In the genomic region with DNA sequence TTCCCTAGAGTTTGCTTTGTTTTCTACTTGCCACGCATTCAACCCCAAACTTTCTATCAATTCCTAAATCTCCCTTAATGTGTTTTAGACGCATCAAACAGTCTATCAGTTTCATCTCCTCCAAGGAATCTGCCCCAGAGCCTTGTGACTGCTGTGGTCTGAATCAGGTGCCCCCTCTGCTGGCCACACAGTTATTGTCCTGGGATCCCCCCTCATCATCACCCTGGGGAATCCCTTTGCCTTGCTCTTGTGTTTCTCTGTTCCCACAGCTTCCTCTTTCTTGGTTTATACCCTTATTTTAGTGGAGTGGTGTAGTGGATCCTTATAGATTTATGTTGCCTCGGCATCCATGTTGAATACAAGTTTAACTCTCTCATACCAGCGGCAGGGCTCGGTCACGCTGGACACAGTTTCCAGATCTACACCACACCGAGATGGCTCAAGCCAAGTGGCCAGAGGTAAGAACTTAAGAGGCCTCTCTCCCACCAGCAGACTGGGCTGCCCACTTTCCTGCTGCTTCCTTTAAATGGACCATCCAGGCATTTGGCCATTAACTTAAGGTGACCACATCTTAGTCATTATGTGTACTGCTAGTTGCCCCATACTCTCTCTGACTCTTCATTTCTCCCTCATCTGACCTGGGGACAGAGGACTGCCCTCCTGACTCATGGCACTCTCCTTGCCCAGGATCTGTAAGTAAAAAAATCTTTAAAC, we compare ENCODE assay signal across 1 cellular context.
TF ChIP-seq lines count a peak whose summit lies in the region.

No MANE protein-coding gene starts in this region.

TF ChIP-seq in HepG2, 621 proteins besides CTCF, POLR2A, EP300 and RAD21 (continued from another document and continues in another):
- TF ChIP-seq, protein P1, sequence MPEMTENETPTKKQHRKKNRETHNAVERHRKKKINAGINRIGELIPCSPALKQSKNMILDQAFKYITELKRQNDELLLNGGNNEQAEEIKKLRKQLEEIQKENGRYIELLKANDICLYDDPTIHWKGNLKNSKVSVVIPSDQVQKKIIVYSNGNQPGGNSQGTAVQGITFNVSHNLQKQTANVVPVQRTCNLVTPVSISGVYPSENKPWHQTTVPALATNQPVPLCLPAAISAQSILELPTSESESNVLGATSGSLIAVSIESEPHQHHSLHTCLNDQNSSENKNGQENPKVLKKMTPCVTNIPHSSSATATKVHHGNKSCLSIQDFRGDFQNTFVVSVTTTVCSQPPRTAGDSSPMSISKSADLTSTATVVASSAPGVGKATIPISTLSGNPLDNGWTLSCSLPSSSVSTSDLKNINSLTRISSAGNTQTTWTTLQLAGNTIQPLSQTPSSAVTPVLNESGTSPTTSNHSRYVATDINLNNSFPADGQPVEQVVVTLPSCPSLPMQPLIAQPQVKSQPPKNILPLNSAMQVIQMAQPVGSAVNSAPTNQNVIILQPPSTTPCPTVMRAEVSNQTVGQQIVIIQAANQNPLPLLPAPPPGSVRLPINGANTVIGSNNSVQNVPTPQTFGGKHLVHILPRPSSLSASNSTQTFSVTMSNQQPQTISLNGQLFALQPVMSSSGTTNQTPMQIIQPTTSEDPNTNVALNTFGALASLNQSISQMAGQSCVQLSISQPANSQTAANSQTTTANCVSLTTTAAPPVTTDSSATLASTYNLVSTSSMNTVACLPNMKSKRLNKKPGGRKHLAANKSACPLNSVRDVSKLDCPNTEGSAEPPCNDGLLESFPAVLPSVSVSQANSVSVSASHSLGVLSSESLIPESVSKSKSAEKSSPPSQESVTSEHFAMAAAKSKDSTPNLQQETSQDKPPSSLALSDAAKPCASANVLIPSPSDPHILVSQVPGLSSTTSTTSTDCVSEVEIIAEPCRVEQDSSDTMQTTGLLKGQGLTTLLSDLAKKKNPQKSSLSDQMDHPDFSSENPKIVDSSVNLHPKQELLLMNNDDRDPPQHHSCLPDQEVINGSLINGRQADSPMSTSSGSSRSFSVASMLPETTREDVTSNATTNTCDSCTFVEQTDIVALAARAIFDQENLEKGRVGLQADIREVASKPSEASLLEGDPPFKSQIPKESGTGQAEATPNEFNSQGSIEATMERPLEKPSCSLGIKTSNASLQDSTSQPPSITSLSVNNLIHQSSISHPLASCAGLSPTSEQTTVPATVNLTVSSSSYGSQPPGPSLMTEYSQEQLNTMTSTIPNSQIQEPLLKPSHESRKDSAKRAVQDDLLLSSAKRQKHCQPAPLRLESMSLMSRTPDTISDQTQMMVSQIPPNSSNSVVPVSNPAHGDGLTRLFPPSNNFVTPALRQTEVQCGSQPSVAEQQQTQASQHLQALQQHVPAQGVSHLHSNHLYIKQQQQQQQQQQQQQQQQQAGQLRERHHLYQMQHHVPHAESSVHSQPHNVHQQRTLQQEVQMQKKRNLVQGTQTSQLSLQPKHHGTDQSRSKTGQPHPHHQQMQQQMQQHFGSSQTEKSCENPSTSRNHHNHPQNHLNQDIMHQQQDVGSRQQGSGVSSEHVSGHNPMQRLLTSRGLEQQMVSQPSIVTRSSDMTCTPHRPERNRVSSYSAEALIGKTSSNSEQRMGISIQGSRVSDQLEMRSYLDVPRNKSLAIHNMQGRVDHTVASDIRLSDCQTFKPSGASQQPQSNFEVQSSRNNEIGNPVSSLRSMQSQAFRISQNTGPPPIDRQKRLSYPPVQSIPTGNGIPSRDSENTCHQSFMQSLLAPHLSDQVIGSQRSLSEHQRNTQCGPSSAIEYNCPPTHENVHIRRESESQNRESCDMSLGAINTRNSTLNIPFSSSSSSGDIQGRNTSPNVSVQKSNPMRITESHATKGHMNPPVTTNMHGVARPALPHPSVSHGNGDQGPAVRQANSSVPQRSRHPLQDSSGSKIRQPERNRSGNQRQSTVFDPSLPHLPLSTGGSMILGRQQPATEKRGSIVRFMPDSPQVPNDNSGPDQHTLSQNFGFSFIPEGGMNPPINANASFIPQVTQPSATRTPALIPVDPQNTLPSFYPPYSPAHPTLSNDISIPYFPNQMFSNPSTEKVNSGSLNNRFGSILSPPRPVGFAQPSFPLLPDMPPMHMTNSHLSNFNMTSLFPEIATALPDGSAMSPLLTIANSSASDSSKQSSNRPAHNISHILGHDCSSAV (CRISPR knock-in tag; IDR thresholded peaks at IDR 0.05; ENCODE audit: borderline replicate concordance): no peak
- TF ChIP-seq TEAD3 (CRISPR knock-in tag; optimal IDR thresholded peaks at IDR 0.05; ENCODE audit: borderline replicate concordance): peak; percentile 20
- no peak for TF ChIP-seq ZNF569 (CRISPR knock-in tag; IDR thresholded peaks at IDR 0.05; ENCODE audit: borderline replicate concordance)
- TF ChIP-seq RXRB (CRISPR knock-in tag; IDR thresholded peaks at IDR 0.05; ENCODE audit: borderline replicate concordance): 0 out of 2 replicates have a peak, but pooled peaks have one; percentile 23
- no peak for TF ChIP-seq MTERF4 (CRISPR knock-in tag; IDR thresholded peaks at IDR 0.05)
- TF ChIP-seq, protein P2, sequence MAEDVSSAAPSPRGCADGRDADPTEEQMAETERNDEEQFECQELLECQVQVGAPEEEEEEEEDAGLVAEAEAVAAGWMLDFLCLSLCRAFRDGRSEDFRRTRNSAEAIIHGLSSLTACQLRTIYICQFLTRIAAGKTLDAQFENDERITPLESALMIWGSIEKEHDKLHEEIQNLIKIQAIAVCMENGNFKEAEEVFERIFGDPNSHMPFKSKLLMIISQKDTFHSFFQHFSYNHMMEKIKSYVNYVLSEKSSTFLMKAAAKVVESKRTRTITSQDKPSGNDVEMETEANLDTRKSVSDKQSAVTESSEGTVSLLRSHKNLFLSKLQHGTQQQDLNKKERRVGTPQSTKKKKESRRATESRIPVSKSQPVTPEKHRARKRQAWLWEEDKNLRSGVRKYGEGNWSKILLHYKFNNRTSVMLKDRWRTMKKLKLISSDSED (CRISPR knock-in tag; IDR thresholded peaks at IDR 0.05): no peak
- TF ChIP-seq, protein P3, sequence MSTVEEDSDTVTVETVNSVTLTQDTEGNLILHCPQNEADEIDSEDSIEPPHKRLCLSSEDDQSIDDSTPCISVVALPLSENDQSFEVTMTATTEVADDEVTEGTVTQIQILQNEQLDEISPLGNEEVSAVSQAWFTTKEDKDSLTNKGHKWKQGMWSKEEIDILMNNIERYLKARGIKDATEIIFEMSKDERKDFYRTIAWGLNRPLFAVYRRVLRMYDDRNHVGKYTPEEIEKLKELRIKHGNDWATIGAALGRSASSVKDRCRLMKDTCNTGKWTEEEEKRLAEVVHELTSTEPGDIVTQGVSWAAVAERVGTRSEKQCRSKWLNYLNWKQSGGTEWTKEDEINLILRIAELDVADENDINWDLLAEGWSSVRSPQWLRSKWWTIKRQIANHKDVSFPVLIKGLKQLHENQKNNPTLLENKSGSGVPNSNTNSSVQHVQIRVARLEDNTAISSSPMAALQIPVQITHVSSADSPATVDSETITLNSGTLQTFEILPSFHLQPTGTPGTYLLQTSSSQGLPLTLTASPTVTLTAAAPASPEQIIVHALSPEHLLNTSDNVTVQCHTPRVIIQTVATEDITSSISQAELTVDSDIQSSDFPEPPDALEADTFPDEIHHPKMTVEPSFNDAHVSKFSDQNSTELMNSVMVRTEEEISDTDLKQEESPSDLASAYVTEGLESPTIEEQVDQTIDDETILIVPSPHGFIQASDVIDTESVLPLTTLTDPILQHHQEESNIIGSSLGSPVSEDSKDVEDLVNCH (CRISPR knock-in tag; IDR thresholded peaks at IDR 0.05): no peak
- TF ChIP-seq TSC22D2 (CRISPR knock-in tag; IDR thresholded peaks at IDR 0.05; ENCODE audit: borderline replicate concordance): no peak
- no peak for TF ChIP-seq NFIB (CRISPR knock-in tag; IDR thresholded peaks at IDR 0.05; ENCODE audit: borderline replicate concordance)
- no peak for TF ChIP-seq ZNF790 (CRISPR knock-in tag; IDR thresholded peaks at IDR 0.05; ENCODE audit: borderline replicate concordance)
- no peak for TF ChIP-seq U2AF2 (IDR thresholded peaks at IDR 0.05; ENCODE audit: low read depth, low read length)
- peak; percentile 74 for TF ChIP-seq STAG1 (CRISPR knock-in tag; IDR thresholded peaks at IDR 0.05)
- TF ChIP-seq, protein P4, sequence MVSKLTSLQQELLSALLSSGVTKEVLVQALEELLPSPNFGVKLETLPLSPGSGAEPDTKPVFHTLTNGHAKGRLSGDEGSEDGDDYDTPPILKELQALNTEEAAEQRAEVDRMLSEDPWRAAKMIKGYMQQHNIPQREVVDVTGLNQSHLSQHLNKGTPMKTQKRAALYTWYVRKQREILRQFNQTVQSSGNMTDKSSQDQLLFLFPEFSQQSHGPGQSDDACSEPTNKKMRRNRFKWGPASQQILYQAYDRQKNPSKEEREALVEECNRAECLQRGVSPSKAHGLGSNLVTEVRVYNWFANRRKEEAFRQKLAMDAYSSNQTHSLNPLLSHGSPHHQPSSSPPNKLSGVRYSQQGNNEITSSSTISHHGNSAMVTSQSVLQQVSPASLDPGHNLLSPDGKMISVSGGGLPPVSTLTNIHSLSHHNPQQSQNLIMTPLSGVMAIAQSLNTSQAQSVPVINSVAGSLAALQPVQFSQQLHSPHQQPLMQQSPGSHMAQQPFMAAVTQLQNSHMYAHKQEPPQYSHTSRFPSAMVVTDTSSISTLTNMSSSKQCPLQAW (CRISPR knock-in tag; IDR thresholded peaks at IDR 0.05): no peak
- TF ChIP-seq DR1 (CRISPR knock-in tag; IDR thresholded peaks at IDR 0.05): no peak
- TF ChIP-seq RCOR2 (CRISPR knock-in tag; IDR thresholded peaks at IDR 0.05): no peak
- TF ChIP-seq USF2 (IDR thresholded peaks at IDR 0.05; ENCODE audit: low read depth, low read length): no peak
- no peak for TF ChIP-seq USF2 (CRISPR knock-in tag; IDR thresholded peaks at IDR 0.05; ENCODE audit: borderline replicate concordance)
- TF ChIP-seq ZNF652 (CRISPR knock-in tag; IDR thresholded peaks at IDR 0.05; ENCODE audit: borderline replicate concordance, low read depth): peak; percentile 24; the same call in 1 of the 2 replicates
- no peak for TF ChIP-seq ZNF326 (CRISPR knock-in tag; IDR thresholded peaks at IDR 0.05; ENCODE audit: borderline replicate concordance)
- no peak for TF ChIP-seq ZFP82 (CRISPR knock-in tag; IDR thresholded peaks at IDR 0.05; ENCODE audit: borderline replicate concordance)
- no peak for TF ChIP-seq NFYB (CRISPR knock-in tag; IDR thresholded peaks at IDR 0.05)
- TF ChIP-seq NFE2 (CRISPR knock-in tag; IDR thresholded peaks at IDR 0.05): no peak
- TF ChIP-seq MLX (CRISPR knock-in tag; IDR thresholded peaks at IDR 0.05): no peak
- TF ChIP-seq DDIT3 (CRISPR knock-in tag; IDR thresholded peaks at IDR 0.05): no peak
- no peak for TF ChIP-seq AGO2 (optimal IDR thresholded peaks at IDR 0.05; ENCODE audit: low read depth, low read length)
- 0 out of 2 replicates have a peak, but pooled peaks have one; percentile 44 for TF ChIP-seq SNAPC2 (CRISPR knock-in tag; IDR thresholded peaks at IDR 0.05)
- TF ChIP-seq FLYWCH1 (CRISPR knock-in tag; IDR thresholded peaks at IDR 0.05): no peak
- no peak for TF ChIP-seq AGO1 (IDR thresholded peaks at IDR 0.05; ENCODE audit: low read depth, low read length, poor library complexity, severe bottlenecking)
- no peak for TF ChIP-seq ZNF253 (CRISPR knock-in tag; IDR thresholded peaks at IDR 0.05; ENCODE audit: borderline replicate concordance)
- TF ChIP-seq, protein P5, sequence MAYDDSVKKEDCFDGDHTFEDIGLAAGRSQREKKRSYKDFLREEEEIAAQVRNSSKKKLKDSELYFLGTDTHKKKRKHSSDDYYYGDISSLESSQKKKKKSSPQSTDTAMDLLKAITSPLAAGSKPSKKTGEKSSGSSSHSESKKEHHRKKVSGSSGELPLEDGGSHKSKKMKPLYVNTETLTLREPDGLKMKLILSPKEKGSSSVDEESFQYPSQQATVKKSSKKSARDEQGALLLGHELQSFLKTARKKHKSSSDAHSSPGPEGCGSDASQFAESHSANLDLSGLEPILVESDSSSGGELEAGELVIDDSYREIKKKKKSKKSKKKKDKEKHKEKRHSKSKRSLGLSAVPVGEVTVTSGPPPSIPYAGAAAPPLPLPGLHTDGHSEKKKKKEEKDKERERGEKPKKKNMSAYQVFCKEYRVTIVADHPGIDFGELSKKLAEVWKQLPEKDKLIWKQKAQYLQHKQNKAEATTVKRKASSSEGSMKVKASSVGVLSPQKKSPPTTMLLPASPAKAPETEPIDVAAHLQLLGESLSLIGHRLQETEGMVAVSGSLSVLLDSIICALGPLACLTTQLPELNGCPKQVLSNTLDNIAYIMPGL (CRISPR knock-in tag; IDR thresholded peaks at IDR 0.05; ENCODE audit: borderline replicate concordance in 1 of 2, low read depth in 1 of 2): peak in 1 of 2 experiments; percentile 33; a peak in 1 of 4 replicates
- TF ChIP-seq, protein P6, sequence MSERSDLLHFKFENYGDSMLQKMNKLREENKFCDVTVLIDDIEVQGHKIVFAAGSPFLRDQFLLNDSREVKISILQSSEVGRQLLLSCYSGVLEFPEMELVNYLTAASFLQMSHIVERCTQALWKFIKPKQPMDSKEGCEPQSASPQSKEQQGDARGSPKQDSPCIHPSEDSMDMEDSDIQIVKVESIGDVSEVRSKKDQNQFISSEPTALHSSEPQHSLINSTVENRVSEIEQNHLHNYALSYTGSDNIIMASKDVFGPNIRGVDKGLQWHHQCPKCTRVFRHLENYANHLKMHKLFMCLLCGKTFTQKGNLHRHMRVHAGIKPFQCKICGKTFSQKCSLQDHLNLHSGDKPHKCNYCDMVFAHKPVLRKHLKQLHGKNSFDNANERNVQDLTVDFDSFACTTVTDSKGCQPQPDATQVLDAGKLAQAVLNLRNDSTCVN (CRISPR knock-in tag; IDR thresholded peaks at IDR 0.05; ENCODE audit: borderline replicate concordance): no peak
